14 cellular contexts compared by ENCODE assay signal in genomic region chr1:199460933-199461332, GRCh38.
DNase-seq lines count a peak whose midpoint lies in the region; ATAC-seq and TF ChIP-seq lines count a peak whose summit lies in the region.
"Had no signal": no experiment of that assay in that cellular context is flagged by ENCODE, and none has a peak within 500 bp of the region (broad histone marks: within the 10 kb centered on the region; RNA-seq: fewer than 3 reads in every experiment).

No MANE protein-coding gene starts in this region.

- H3K4me3 ChIP-seq in DND-41 (ENCODE audit: low read depth in 1 of 2, low read length in 2 of 2) (no peak overlapping the region), SU-DHL-6 (ENCODE audit: insufficient read depth, low read length, poor library complexity, severe bottlenecking) (no peak overlapping the region), esophagus muscularis mucosa (no peak overlapping the region), hepatocyte (no peak overlapping the region), mucosa of descending colon (no peak overlapping the region)
- no peak overlapping the region for H3K4me3 ChIP-seq in Jurkat, Clone E6-1 (ENCODE audit: low read length)
- H3K4me3 ChIP-seq: K562 had no signal

- H3F3A ChIP-seq in SU-DHL-6 (ENCODE audit: insufficient read depth), result no peaks in the 10 kb centered on the region

- peak; percentile 17 for DNase-seq in DND-41
- peak; percentile 1 for DNase-seq in Jurkat, Clone E6-1 (ENCODE audit: low read depth, low spot score)
- DNase-seq in iris pigment epithelial cell (ENCODE audit: low read depth), result peak; percentile 36
- no peak for DNase-seq in esophagus muscularis mucosa (ENCODE audit: extremely low spot score)
- no peak for DNase-seq in hepatocyte (ENCODE audit: low spot score)
- no peak for DNase-seq in mucosa of descending colon
- DNase-seq: activated CD8-positive, alpha-beta T cell treated with anti-CD3 and anti-CD28 coated beads for 36 hours; activated gamma-delta T cell; DMS79 treated with DMSO at 0.1 percent for 48 hours; stimulated activated CD4-positive, alpha-beta T cell treated with anti-CD3 and anti-CD28 coated beads, Interleukin-4, amount 100 ng/mL, for 4 hours; T-helper 2 cell had no signal

- H3K79me2 ChIP-seq in DND-41 (ENCODE audit: insufficient read depth, low read length), result peaks cover 3% of the 10 kb centered on the region; the same call in 1 of the 2 replicates
- no peaks in the 10 kb centered on the region for H3K79me2 ChIP-seq in SU-DHL-6 (ENCODE audit: insufficient read depth, low read length)
- no peaks in the 10 kb centered on the region for H3K79me2 ChIP-seq in hepatocyte

- peak overlapping the region; percentile 70 for H2AFZ ChIP-seq in DND-41 (ENCODE audit: low read depth, low read length)
- H2AFZ ChIP-seq in SU-DHL-6 (ENCODE audit: low read depth, low read length, severe bottlenecking), result peak overlapping the region; percentile 12
- no peak overlapping the region for H2AFZ ChIP-seq in hepatocyte

- no peak for TF ChIP-seq POLR2A in esophagus muscularis mucosa (IDR thresholded peaks at IDR 0.05; ENCODE audit: low read depth)

- peaks cover 13% of the 10 kb centered on the region for H3K9me3 ChIP-seq in DND-41 (ENCODE audit: insufficient read depth, low read length, severe bottlenecking)
- no peaks in the 10 kb centered on the region for H3K9me3 ChIP-seq in SU-DHL-6 (ENCODE audit: insufficient read depth, low read length)
- H3K9me3 ChIP-seq in esophagus muscularis mucosa, result peaks cover 0 to 9% (median 0%) of the 10 kb centered on the region in 4 donors
- no peaks in the 10 kb centered on the region for H3K9me3 ChIP-seq in hepatocyte (ENCODE audit: low read depth)
- no peaks in the 10 kb centered on the region for H3K9me3 ChIP-seq in mucosa of descending colon

- TF ChIP-seq EP300 in esophagus muscularis mucosa (IDR thresholded peaks at IDR 0.05), result no peak

- H3K27me3 ChIP-seq in DND-41 (ENCODE audit: insufficient read depth, low read length, poor library complexity) (no peaks in the 10 kb centered on the region), SU-DHL-6 (ENCODE audit: low read length) (no peaks in the 10 kb centered on the region), esophagus muscularis mucosa (no peaks in the 10 kb centered on the region), hepatocyte (no peaks in the 10 kb centered on the region)

- intact Hi-C loops in esophagus muscularis mucosa (cut with DNase I), result no loop called here
- intact Hi-C loops in mucosa of descending colon (cut with DNase I, micrococcal nuclease), result no loop called here

- H3K27ac ChIP-seq in DND-41 (ENCODE audit: low read length) (peak overlapping the region; percentile 38), SU-DHL-6 (ENCODE audit: low read depth, low read length) (no peak overlapping the region), esophagus muscularis mucosa (replicated peaks in 1 of 4) (no peak overlapping the region), hepatocyte (no peak overlapping the region)

- H3K9ac ChIP-seq in DND-41 (ENCODE audit: low read depth, low read length), result no peak overlapping the region
- H3K9ac ChIP-seq in SU-DHL-6 (ENCODE audit: low read length), result no peak overlapping the region

- ATAC-seq in DND-41 (ENCODE audit: insufficient read depth, low read depth) (peak; percentile 72), HG03442 (IDR thresholded peaks at IDR 0.05; ENCODE audit: unreplicated experiment) (no peak), mucosa of descending colon (no peak)
- ATAC-seq: activated CD8-positive, alpha-beta T cell treated with anti-CD3 and anti-CD28 coated beads for 36 hours; K562 had no signal

- WGBS in esophagus muscularis mucosa, result 40% methylated on average over 3 of the region's 3 CpGs
- WGBS in hepatocyte (ENCODE audit: low lambda C conversion rate, missing lambda C conversion rate), result 78% methylated on average over 3 of the region's 3 CpGs

- H3K4me2 ChIP-seq in DND-41 (ENCODE audit: insufficient read depth, low read length), result no peak overlapping the region
- H3K4me2 ChIP-seq in SU-DHL-6 (ENCODE audit: low read depth, low read length, poor library complexity, severe bottlenecking), result no peak overlapping the region
- no peak overlapping the region for H3K4me2 ChIP-seq in hepatocyte

- no peaks in the 10 kb centered on the region for H3K9me2 ChIP-seq in SU-DHL-6 (replicated peaks; ENCODE audit: insufficient read depth, low read length)
- H3K9me2 ChIP-seq in hepatocyte (replicated peaks; ENCODE audit: insufficient read depth), result no peaks in the 10 kb centered on the region

- H3K36me3 ChIP-seq in DND-41 (ENCODE audit: insufficient read depth, low read length), result no peaks in the 10 kb centered on the region
- no peaks in the 10 kb centered on the region for H3K36me3 ChIP-seq in SU-DHL-6 (ENCODE audit: low read length)
- H3K36me3 ChIP-seq in esophagus muscularis mucosa, result no peaks in the 10 kb centered on the region
- no peaks in the 10 kb centered on the region for H3K36me3 ChIP-seq in hepatocyte (replicated peaks; ENCODE audit: insufficient read depth, low read depth)
- no peaks in the 10 kb centered on the region for H3K36me3 ChIP-seq in mucosa of descending colon (ENCODE audit: low read depth)

- TF ChIP-seq CTCF in DND-41 (IDR thresholded peaks at IDR 0.05; ENCODE audit: borderline replicate concordance, extremely low read depth, low read length, poor library complexity, severe bottlenecking), result peak; percentile 11
- no peak for TF ChIP-seq CTCF in SU-DHL-6 (IDR thresholded peaks at IDR 0.05; ENCODE audit: insufficient read depth, low read length, poor library complexity, severe bottlenecking)
- no peak for TF ChIP-seq CTCF in esophagus muscularis mucosa (IDR thresholded peaks at IDR 0.05)
- no peak for TF ChIP-seq CTCF in hepatocyte (IDR thresholded peaks at IDR 0.05; ENCODE audit: poor library complexity)
- TF ChIP-seq CTCF in mucosa of descending colon (IDR thresholded peaks at IDR 0.05), result no peak

- no peaks in the 10 kb centered on the region for H4K20me1 ChIP-seq in DND-41 (ENCODE audit: insufficient read depth, low read length)
- no peaks in the 10 kb centered on the region for H4K20me1 ChIP-seq in SU-DHL-6 (ENCODE audit: low read depth, low read length)
- no peaks in the 10 kb centered on the region for H4K20me1 ChIP-seq in hepatocyte (ENCODE audit: insufficient read depth, poor library complexity, severe bottlenecking)

- H3K4me1 ChIP-seq in DND-41 (ENCODE audit: insufficient read depth, low read length) (peaks cover 7% of the 10 kb centered on the region), esophagus muscularis mucosa (no peaks in the 10 kb centered on the region), hepatocyte (ENCODE audit: insufficient read depth) (no peaks in the 10 kb centered on the region), mucosa of descending colon (ENCODE audit: low read depth) (no peaks in the 10 kb centered on the region)

Comparison
In these comparisons a context has a peak if more than half of its experiments do, and no peak if none do; other contexts are left out.
1. DNase-seq: peak in DND-41 (single experiment), Jurkat, Clone E6-1 (single experiment) and iris pigment epithelial cell (single experiment); none in esophagus muscularis mucosa (single experiment), hepatocyte (single experiment) and mucosa of descending colon (0 of 3).